1 cellular context compared by ENCODE assay signal in genomic region chr1:112390775-112391602, GRCh38.
A peak's percentile ranks its signal among the peaks of the same experiment; 100 is the strongest.
TF ChIP-seq lines count a peak whose summit lies in the region.

No MANE protein-coding gene starts in this region.

TF ChIP-seq in GM12878, 131 proteins besides CTCF, POLR2A, EP300 and RAD21 (continued from another document):
- TF ChIP-seq PKNOX1 (IDR thresholded peaks at IDR 0.05) (peak; percentile 57), SUPT20H (IDR thresholded peaks at IDR 0.05; ENCODE audit: borderline replicate concordance, control insufficient read depth, low read depth, low read length) (no peak), ZBTB33 (IDR thresholded peaks at IDR 0.05) (0 out of 2 replicates have a peak, but pooled peaks have one; percentile 33), CHD2 (IDR thresholded peaks at IDR 0.05; ENCODE audit: borderline replicate concordance, low read depth, low read length) (no peak), MLLT1 (IDR thresholded peaks at IDR 0.05) (0 out of 2 replicates have a peak, but pooled peaks have one; percentile 19), ELK1 (IDR thresholded peaks at IDR 0.05; ENCODE audit: low read depth, low read length) (no peak), BCL11A (IDR thresholded peaks at IDR 0.05; ENCODE audit: low read depth, low read length) (no peak), HSF1 (IDR thresholded peaks at IDR 0.05; ENCODE audit: low read depth, low read length) (no peak), DPF2 (IDR thresholded peaks at IDR 0.05) (no peak), NFXL1 (IDR thresholded peaks at IDR 0.05; ENCODE audit: borderline replicate concordance) (no peak), IKZF1 (conservative IDR thresholded peaks at IDR 0.05) (peak; percentile 53), PAX5 (IDR thresholded peaks at IDR 0.05; ENCODE audit: borderline replicate concordance, low read depth, low read length) (no peak), ATF7 (IDR thresholded peaks at IDR 0.05; ENCODE audit: low read depth) (0 out of 2 replicates have a peak, but pooled peaks have one; percentile 21), RUNX3 (IDR thresholded peaks at IDR 0.05; ENCODE audit: low read length) (no peak), CBX3 (IDR thresholded peaks at IDR 0.05; ENCODE audit: borderline replicate concordance, low read depth) (no peak), E4F1 (IDR thresholded peaks at IDR 0.05; ENCODE audit: borderline replicate concordance, partially characterized antibody) (no peak), E2F4 (IDR thresholded peaks at IDR 0.05; ENCODE audit: low read depth, low read length) (no peak), EED (IDR thresholded peaks at IDR 0.05; ENCODE audit: low read depth) (0 out of 2 replicates have a peak, but pooled peaks have one; percentile 19), RELB (IDR thresholded peaks at IDR 0.05; ENCODE audit: low read depth) (peak; percentile 48; the same call in 1 of the 2 replicates), STAT1 (conservative IDR thresholded peaks at IDR 0.05) (0 out of 2 replicates have a peak, but pooled peaks have one; percentile 67), SMC3 (IDR thresholded peaks at IDR 0.05; ENCODE audit: borderline replicate concordance, low read length) (peak; percentile 81), RB1 (IDR thresholded peaks at IDR 0.05; ENCODE audit: borderline replicate concordance) (0 out of 2 replicates have a peak, but pooled peaks have one; percentile 50), POLR2AphosphoS5 (IDR thresholded peaks at IDR 0.05; ENCODE audit: low read length) (no peak), HDGF (IDR thresholded peaks at IDR 0.05) (no peak), SRF (IDR thresholded peaks at IDR 0.05; ENCODE audit: low read depth in 2 of 2, low read length in 2 of 2) (peak; percentile 62 to 95), HDAC6 (IDR thresholded peaks at IDR 0.05; ENCODE audit: unreplicated experiment) (no peak), PAX8 (IDR thresholded peaks at IDR 0.05) (no peak), CBX5 (IDR thresholded peaks at IDR 0.05; ENCODE audit: low read depth) (no peak), BHLHE40 (IDR thresholded peaks at IDR 0.05; ENCODE audit: borderline replicate concordance in 1 of 2, low read depth in 2 of 2, low read length in 1 of 2) (0 out of 4 replicates have a peak, but pooled peaks of 1 of the 2 experiments have one; percentile 33), BRCA1 (IDR thresholded peaks at IDR 0.05; ENCODE audit: low read depth, low read length) (no peak), YY1 (IDR thresholded peaks at IDR 0.05; ENCODE audit: low read depth, low read length) (no peak; the same call in 1 of the 2 replicates), NBN (IDR thresholded peaks at IDR 0.05) (peak; percentile 42; the same call in 1 of the 2 replicates), GATAD2B (conservative IDR thresholded peaks at IDR 0.05; ENCODE audit: low read depth) (no peak), IRF4 (IDR thresholded peaks at IDR 0.05; ENCODE audit: low read depth, low read length) (0 out of 2 replicates have a peak, but pooled peaks have one; percentile 47), SP1 (IDR thresholded peaks at IDR 0.05; ENCODE audit: low read depth, low read length) (peak; percentile 33), ZBTB4 (CRISPR knock-in tag; IDR thresholded peaks at IDR 0.05) (no peak), ETV6 (conservative IDR thresholded peaks at IDR 0.05 in 1 of 2, IDR thresholded peaks at IDR 0.05 in 1 of 2; ENCODE audit: borderline replicate concordance in 1 of 2, low read depth in 1 of 2) (no peak)
TF ChIP-seq in GM12878: peak in this region for 16.
